8 cellular contexts compared by ENCODE assay signal in genomic region chr12:109518820-109519665, GRCh38. TPM values are rescaled to one million over a fixed set of nuclear protein-coding genes. Genes with fewer than 3 reads are reported as not detected.
DNase-seq lines count a peak whose midpoint lies in the region; ATAC-seq, FAIRE-seq and TF ChIP-seq lines count a peak whose summit lies in the region.

No MANE protein-coding gene starts in this region.

- peak overlapping the region; percentile 49 for H2AFZ ChIP-seq in astrocyte (ENCODE audit: low read depth, low read length)

- H3K27me3 ChIP-seq in astrocyte (ENCODE audit: insufficient read depth, low read length): no peaks in the 10 kb centered on the region

- POLR2A ChIA-PET in T-cell (lab: Charles Lee): no interaction called here

- ATAC-seq in T-cell (replicated peaks in 1 of 4) (peak; percentile 45 to 62 (median 48)), GM21529 (IDR thresholded peaks at IDR 0.05; ENCODE audit: unreplicated experiment) (no peak), HG02938 (IDR thresholded peaks at IDR 0.05; ENCODE audit: unreplicated experiment) (no peak)

- peak overlapping the region; percentile 70 for H3K27ac ChIP-seq in astrocyte (ENCODE audit: low read depth, low read length)

- H3K4me1 Mint-ChIP-seq in T-cell (no peaks in the 10 kb centered on the region), astrocyte (ENCODE audit: low read depth, unreplicated experiment) (peaks cover 10% of the 10 kb centered on the region)

- TF ChIP-seq CTCF in astrocyte (IDR thresholded peaks at IDR 0.05; ENCODE audit: insufficient read depth, low read depth, low read length): peak; percentile 97

- H3K36me3 ChIP-seq in astrocyte (ENCODE audit: insufficient read depth, low read length): peaks cover 15% of the 10 kb centered on the region

- peak overlapping the region; percentile 66 for H3K9ac ChIP-seq in astrocyte (ENCODE audit: low read length)

- FAIRE-seq in astrocyte (lab: Jason Lieb, UNC): peak; percentile 94

- H3K27ac Mint-ChIP-seq in T-cell (no peak overlapping the region), astrocyte (ENCODE audit: unreplicated experiment) (peak overlapping the region; percentile 60)

- CTCF ChIA-PET in T-cell (lab: Charles Lee): interaction anchor here (0.6 to 1.7 kb wide), 6 partner anchors 111 to 751 kb away, joined by 3 to 13 read pairs (median 6); no protein-coding TSS in a partner anchor

- peak; percentile 63 for DNase-seq in G401 (ENCODE audit: low spot score)
- peak; percentile 35 for DNase-seq in MV-4-11 (lab: John Stamatoyannopoulos, UW)
- DNase-seq in T-cell: peak in 30 of 34 experiments; percentile 7 to 63 (median 45)
- peak; percentile 85 for DNase-seq in astrocyte (ENCODE audit: low read depth)
- peak in 37 of 51 donors; percentile 10 to 84 (median 46) for DNase-seq in hypothalamus (lab: John Stamatoyannopoulos, UW)
- peak; percentile 66 for DNase-seq in skeletal muscle cell (ENCODE audit: low read depth)

- no peak overlapping the region for H3K4me3 ChIP-seq in astrocyte (ENCODE audit: insufficient read depth, low read depth, low read length)
- H3K4me3 ChIP-seq in skeletal muscle cell (ENCODE audit: low read depth, low read length): no peak overlapping the region

- H3K4me2 ChIP-seq in astrocyte (ENCODE audit: low read length): peak overlapping the region; percentile 57

- peaks cover 77% of the 10 kb centered on the region for H3K36me3 Mint-ChIP-seq in T-cell
- H3K36me3 Mint-ChIP-seq in astrocyte (ENCODE audit: low read depth, unreplicated experiment): peaks cover 33% of the 10 kb centered on the region

- peaks cover 15% of the 10 kb centered on the region for H3K4me1 ChIP-seq in astrocyte (ENCODE audit: insufficient read depth, low read length)

- H3K27me3 Mint-ChIP-seq in T-cell (no peaks in the 10 kb centered on the region), astrocyte (ENCODE audit: low read depth, unreplicated experiment) (no peaks in the 10 kb centered on the region)

- no peaks in the 10 kb centered on the region for H3K9me3 ChIP-seq in astrocyte (ENCODE audit: insufficient read depth, low read depth, low read length)

- H3K4me3 Mint-ChIP-seq in T-cell (no peak overlapping the region), astrocyte (ENCODE audit: unreplicated experiment) (peak overlapping the region; percentile 4)

- in situ Hi-C loops in G401 (cut with HindIII; ENCODE audit: low sequenced_read_pairs): no loop called here

- H3K9me3 Mint-ChIP-seq in T-cell (no peaks in the 10 kb centered on the region), astrocyte (ENCODE audit: unreplicated experiment) (peaks cover 1% of the 10 kb centered on the region)

- H4K20me1 ChIP-seq in astrocyte (ENCODE audit: insufficient read depth, low read length): no peaks in the 10 kb centered on the region

- H3K79me2 ChIP-seq in astrocyte (ENCODE audit: insufficient read depth, low read length): no peaks in the 10 kb centered on the region

RNA-seq across cellular contexts. Expression of gene UBE3B, which starts 41.6 kb away (rescaled TPM):
- 20.3 and 37.8 TPM in 2 replicates for total RNA-seq in G401 (2014; rRNA removed; shearing (Covaris generic))
- total RNA-seq in T-cell (10 to 100 TPM; 34.4 to 49.9 (median 43.5) TPM), astrocyte (34.4 and 42.6 TPM in 2 replicates)

RNA-seq across cellular contexts. Expression of gene KCTD10, which starts 41.9 kb away (rescaled TPM):
- total RNA-seq in G401 (2014; rRNA removed; shearing (Covaris generic)): 46.4 and 59.2 TPM in 2 replicates
- total RNA-seq in T-cell: 10 to 100 TPM; 28.1 to 30.8 (median 28.6) TPM
- 118 and 120 TPM in 2 replicates for total RNA-seq in astrocyte

RNA-seq across cellular contexts. Expression of gene MMAB, which starts 54.3 kb away (rescaled TPM):
- 44.0 and 50.3 TPM in 2 replicates for total RNA-seq in G401 (2014; rRNA removed; shearing (Covaris generic))
- total RNA-seq in T-cell (10 to 100 TPM; 11.4 to 23.2 (median 15.2) TPM), astrocyte (15.2 and 17.8 TPM in 2 replicates)

RNA-seq across cellular contexts. Expression of gene MVK, which starts 54.6 kb away (rescaled TPM):
- total RNA-seq in G401 (2014; rRNA removed; shearing (Covaris generic)): 34.5 and 37.4 TPM in 2 replicates
- total RNA-seq in T-cell: 10 to 100 TPM; 10.9 to 14.9 (median 12.8) TPM
- total RNA-seq in astrocyte: 9.7 and 12.4 TPM in 2 replicates

Comparison
In these comparisons a context has a peak if more than half of its experiments do, and no peak if none do; other contexts are left out.
1. DNase-seq: peak in every context shown above with its lines; median percentile 85 in astrocyte; 66 in skeletal muscle cell; 63 in G401; 46 in hypothalamus; 45 in T-cell; 35 in MV-4-11.
2. ATAC-seq: peak in T-cell (4 of 4); none in GM21529 (single experiment) and HG02938 (single experiment).